In the genomic region with DNA sequence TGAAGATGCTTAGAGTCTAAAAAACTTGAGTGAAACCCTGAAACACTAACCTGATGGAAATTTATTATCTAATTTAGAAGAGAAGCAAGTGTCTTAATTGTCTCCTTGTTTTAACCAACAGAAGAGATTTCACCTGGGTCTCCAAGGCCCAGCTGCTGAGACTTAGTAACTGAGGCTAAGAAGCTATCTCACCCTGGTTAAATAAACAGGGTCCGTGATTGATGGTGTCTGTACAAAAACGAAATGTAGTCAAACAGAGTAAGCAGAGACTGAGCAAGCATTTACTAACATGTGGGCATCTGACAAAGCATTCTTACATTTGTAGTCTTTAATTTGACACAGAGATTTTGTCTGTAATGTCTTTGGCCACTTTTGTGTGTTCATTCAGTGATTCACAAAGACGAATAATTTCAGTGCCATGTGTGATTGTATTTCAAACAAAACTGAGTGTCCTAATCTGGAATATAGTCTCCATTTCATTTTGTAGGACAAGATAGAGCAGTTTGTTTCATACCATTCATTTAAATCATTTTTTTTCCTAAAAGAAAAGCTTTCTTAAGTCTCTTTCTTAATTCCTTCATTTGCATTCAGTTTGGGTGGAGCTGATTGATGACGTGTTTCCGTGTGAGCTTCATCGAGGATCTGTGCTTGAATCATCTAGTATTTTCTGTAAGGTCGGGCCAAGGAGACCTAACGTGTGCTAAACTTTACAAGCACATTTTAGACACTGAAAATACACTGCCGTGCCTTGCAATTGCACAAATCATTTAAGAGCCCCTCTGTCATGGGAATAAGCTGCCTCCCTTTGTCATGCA, we compare ENCODE assay signal across 1 cellular context.
TF ChIP-seq lines count a peak whose summit lies in the region.

No MANE protein-coding gene starts in this region.

TF ChIP-seq in H1, 55 proteins besides CTCF, POLR2A, EP300 and RAD21:
- TF ChIP-seq SUZ12 (IDR thresholded peaks at IDR 0.05; ENCODE audit: low read length) (no peak), NRF1 (IDR thresholded peaks at IDR 0.05; ENCODE audit: low read depth, low read length) (no peak), KDM4A (IDR thresholded peaks at IDR 0.05; ENCODE audit: low read depth, low read length, severe bottlenecking) (no peak), YY1 (IDR thresholded peaks at IDR 0.05; ENCODE audit: low read depth, low read length) (no peak)
- TF ChIP-seq, protein P1, sequence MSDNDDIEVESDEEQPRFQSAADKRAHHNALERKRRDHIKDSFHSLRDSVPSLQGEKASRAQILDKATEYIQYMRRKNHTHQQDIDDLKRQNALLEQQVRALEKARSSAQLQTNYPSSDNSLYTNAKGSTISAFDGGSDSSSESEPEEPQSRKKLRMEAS (IDR thresholded peaks at IDR 0.05), result no peak
- TF ChIP-seq, protein P2, sequence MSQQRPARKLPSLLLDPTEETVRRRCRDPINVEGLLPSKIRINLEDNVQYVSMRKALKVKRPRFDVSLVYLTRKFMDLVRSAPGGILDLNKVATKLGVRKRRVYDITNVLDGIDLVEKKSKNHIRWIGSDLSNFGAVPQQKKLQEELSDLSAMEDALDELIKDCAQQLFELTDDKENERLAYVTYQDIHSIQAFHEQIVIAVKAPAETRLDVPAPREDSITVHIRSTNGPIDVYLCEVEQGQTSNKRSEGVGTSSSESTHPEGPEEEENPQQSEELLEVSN (IDR thresholded peaks at IDR 0.05), result no peak
